In genomic region chr10:12077580-12078180, GRCh38 we compare ENCODE assay signal across 16 cellular contexts. TPM values are rescaled to one million over a fixed set of nuclear protein-coding genes. Genes with fewer than 3 reads are reported as not detected.
DNase-seq lines count a peak whose midpoint lies in the region; ATAC-seq and TF ChIP-seq lines count a peak whose summit lies in the region.
"Had no signal": no experiment of that assay in that cellular context is flagged by ENCODE, and none has a peak within 500 bp of the region (broad histone marks: within the 10 kb centered on the region; RNA-seq: fewer than 3 reads in every experiment).

No MANE protein-coding gene starts in this region.

- H3K9me3 Mint-ChIP-seq in activated B cell treated with CpG ODN at 0.5 μM for 24 hours, result no peaks in the 10 kb centered on the region
- H3K9me3 Mint-ChIP-seq: naive thymus-derived CD4-positive, alpha-beta T cell; T-helper 2 cell treated with Interferon-gamma antibody and Interleukin-4, amounts not matched to agents 5 μg/mL and 100 μg/mL, for 36 hours had no signal

- H3K4me1 Mint-ChIP-seq in activated B cell treated with CpG ODN at 0.5 μM for 24 hours, result peaks cover 70% of the 10 kb centered on the region

- H3K4ac ChIP-seq in mesendoderm (ENCODE audit: low read depth, low read length), result no peak overlapping the region

- H3K9ac ChIP-seq in mesendoderm (ENCODE audit: low read length), result no peak overlapping the region

- no peak overlapping the region for H2BK120ac ChIP-seq in mesendoderm (ENCODE audit: low read depth, low read length)

- POLR2A ChIA-PET in activated B cell treated with CpG ODN at 0.5 μM for 24 hours (lab: Charles Lee), result interaction anchor here (0.6 to 14.8 kb wide), 9 partner anchors 8 to 390 kb away, joined by 3 to 277 read pairs (median 4); partner anchors contain the start of gene UPF2

- intact Hi-C loops in activated B cell treated with CpG ODN at 0.5 μM for 24 hours (cut with micrococcal nuclease), result loop anchor here (1.0 to 5.0 kb wide), 3 partner anchors 9 to 55 kb away; partner anchors contain the start of gene DHTKD1

- H2BK15ac ChIP-seq in mesendoderm (replicated peaks; ENCODE audit: low read depth), result no peak overlapping the region

- no peak overlapping the region for H2AK5ac ChIP-seq in mesendoderm (ENCODE audit: low read length)

- CTCF ChIA-PET in activated B cell treated with CpG ODN at 0.5 μM for 24 hours (lab: Charles Lee), result interaction anchor here (1.1 kb wide), 1 partner anchor 34 kb away, joined by 3 read pairs; no protein-coding TSS in a partner anchor

- H3K23ac ChIP-seq in mesendoderm (ENCODE audit: low read length), result no peak overlapping the region

- no CpG with 5 or more reads among the region's 9 CpGs for WGBS in mesendoderm (ENCODE audit: extremely low coverage, insufficient coverage, low lambda C conversion rate)

- no peak overlapping the region for H3K4me3 ChIP-seq in mesendoderm (ENCODE audit: low read length)
- H3K4me3 ChIP-seq: heart left ventricle, sigmoid colon had no signal

- no peak overlapping the region for H3K56ac ChIP-seq in mesendoderm (ENCODE audit: low read length)

- H3K27me3 Mint-ChIP-seq in activated B cell treated with CpG ODN at 0.5 μM for 24 hours, result no peaks in the 10 kb centered on the region
- H3K27me3 Mint-ChIP-seq: naive thymus-derived CD4-positive, alpha-beta T cell had no signal

- no peaks in the 10 kb centered on the region for H3K36me3 ChIP-seq in mesendoderm (ENCODE audit: control insufficient read depth, insufficient read depth, low read length)

- in situ Hi-C loops in GM13976 (cut with MboI; ENCODE audit: low sequenced_read_pairs, unreplicated experiment), result no loop called here
- in situ Hi-C loops in KBM-7 (cut with MboI; ENCODE audit: low pct_unique_long_range_greater_than_20kb, low sequenced_read_pairs), result no loop called here

- no peaks in the 10 kb centered on the region for H3K79me1 ChIP-seq in mesendoderm (ENCODE audit: low read length)

- no peak overlapping the region for H2BK5ac ChIP-seq in mesendoderm (ENCODE audit: low read length)

- peaks cover 36% of the 10 kb centered on the region for H3K36me3 Mint-ChIP-seq in activated B cell treated with CpG ODN at 0.5 μM for 24 hours (ENCODE audit: low read depth)

- H3K18ac ChIP-seq in mesendoderm (ENCODE audit: low read length), result no peak overlapping the region

- no peak overlapping the region for H3K27ac ChIP-seq in mesendoderm (ENCODE audit: low read depth, low read length)
- H3K27ac ChIP-seq: heart left ventricle, sigmoid colon had no signal

- no peaks in the 10 kb centered on the region for H3K4me1 ChIP-seq in mesendoderm (ENCODE audit: control insufficient read depth, low read depth, low read length)
- H3K4me1 ChIP-seq: sigmoid colon had no signal

- no peak overlapping the region for H4K5ac ChIP-seq in mesendoderm (ENCODE audit: low read length)

- peak overlapping the region; percentile 47 for H3K4me3 Mint-ChIP-seq in activated B cell treated with CpG ODN at 0.5 μM for 24 hours
- H3K4me3 Mint-ChIP-seq: naive thymus-derived CD4-positive, alpha-beta T cell; T-helper 2 cell treated with Interferon-gamma antibody and Interleukin-4, amounts not matched to agents 5 μg/mL and 100 μg/mL, for 36 hours had no signal

- no peak overlapping the region for H3K4me2 ChIP-seq in mesendoderm (ENCODE audit: low read length)

- DNase-seq in GM13976 (ENCODE audit: low spot score), result peak; percentile 40
- DNase-seq in KBM-7, result peak; percentile 64
- peak; percentile 36 for DNase-seq in activated B cell treated with CpG ODN at 0.5 μM for 24 hours
- peak; percentile 64 for DNase-seq in pons (ENCODE audit: low spot score)
- no peak for DNase-seq in ureter (ENCODE audit: low spot score)
- no peak for DNase-seq in mesendoderm
- DNase-seq in T-helper 1 cell, result no peak
- no peak for DNase-seq in inferior parietal cortex (ENCODE audit: extremely low spot score)
- DNase-seq: activated naive CD4-positive, alpha-beta T cell treated with Interleukin-2 at 50 U/mL for 16 hours; H7; heart left ventricle; naive thymus-derived CD4-positive, alpha-beta T cell; NCI-H1417; NCI-H510A; sigmoid colon had no signal

- TF ChIP-seq CTCF in GM13976 (IDR thresholded peaks at IDR 0.05; ENCODE audit: borderline replicate concordance, control extremely low read depth, extremely low read depth, insufficient read depth, missing control alignments) (no peak), activated B cell treated with CpG ODN at 0.5 μM for 24 hours (IDR thresholded peaks at IDR 0.05) (no peak)

- no peaks in the 10 kb centered on the region for H3K79me2 ChIP-seq in mesendoderm (ENCODE audit: control insufficient read depth, insufficient read depth, low read length)

- peak; percentile 71 for ATAC-seq in activated B cell treated with CpG ODN at 0.5 μM for 24 hours (ENCODE audit: low read depth)
- ATAC-seq: naive thymus-derived CD4-positive, alpha-beta T cell had no signal

- H3K27ac Mint-ChIP-seq in activated B cell treated with CpG ODN at 0.5 μM for 24 hours, result peak overlapping the region; percentile 98
- H3K27ac Mint-ChIP-seq: T-helper 2 cell treated with Interferon-gamma antibody and Interleukin-4, amounts not matched to agents 5 μg/mL and 100 μg/mL, for 36 hours had no signal

- H3K27me3 ChIP-seq in mesendoderm (ENCODE audit: insufficient read depth, low read length, poor library complexity), result no peaks in the 10 kb centered on the region
- H3K27me3 ChIP-seq: heart left ventricle, sigmoid colon had no signal

- H4K8ac ChIP-seq in mesendoderm (ENCODE audit: low read depth, low read length), result no peak overlapping the region

RNA-seq across cellular contexts. Expression of gene DHTKD1, which starts 8.9 kb away (rescaled TPM):
- total RNA-seq in activated B cell treated with CpG ODN at 0.5 μM for 24 hours (58.2 and 60.7 TPM in 2 replicates), ureter (25.4 TPM)
- 13.2 TPM for polyA plus RNA-seq in mesendoderm (2013, experiment 1 of 2)
- 12.9 TPM for polyA plus RNA-seq in mesendoderm (2013, experiment 2 of 2)

RNA-seq across cellular contexts. Expression of gene UPF2, which starts 35.1 kb away (rescaled TPM):
- 57.9 and 58.0 TPM in 2 replicates for total RNA-seq in activated B cell treated with CpG ODN at 0.5 μM for 24 hours
- total RNA-seq in ureter, result 25.6 TPM
- polyA plus RNA-seq in mesendoderm (2013, experiment 1 of 2), result 35.0 TPM
- 35.6 TPM for polyA plus RNA-seq in mesendoderm (2013, experiment 2 of 2)

RNA-seq across cellular contexts. Expression of gene SEC61A2, which starts 51.8 kb away (rescaled TPM):
- total RNA-seq in activated B cell treated with CpG ODN at 0.5 μM for 24 hours, result 13.3 and 20.8 TPM in 2 replicates
- total RNA-seq in ureter, result 8.6 TPM
- polyA plus RNA-seq in mesendoderm (2013, experiment 1 of 2), result 8.9 TPM
- polyA plus RNA-seq in mesendoderm (2013, experiment 2 of 2), result 9.5 TPM

Comparison
In these comparisons a context has a peak if more than half of its experiments do, and no peak if none do; other contexts are left out.
1. DNase-seq: peak in GM13976 (single experiment), KBM-7 (single experiment), activated B cell treated with CpG ODN at 0.5 μM for 24 hours (single experiment) and pons (single experiment); none in ureter (single experiment), mesendoderm (single experiment), T-helper 1 cell (0 of 5) and inferior parietal cortex (single experiment).